ENCODE assay signal across 12 cellular contexts in genomic region chr5:171365351-171365750, GRCh38. TPM values are rescaled to one million over a fixed set of nuclear protein-coding genes. Genes with fewer than 3 reads are reported as not detected.
DNase-seq lines count a peak whose midpoint lies in the region; TF ChIP-seq lines count a peak whose summit lies in the region.
"Had no signal": no experiment of that assay in that cellular context is flagged by ENCODE, and none has a peak within 500 bp of the region (broad histone marks: within the 10 kb centered on the region; RNA-seq: fewer than 3 reads in every experiment).

No MANE protein-coding gene starts in this region.

- in situ Hi-C loops in G401 (cut with HindIII; ENCODE audit: low sequenced_read_pairs): no loop called here

- DNase-seq in G401 (ENCODE audit: low spot score) (peak; percentile 15), HuH-7 (ENCODE audit: low spot score) (peak; percentile 47), adipocyte (ENCODE audit: low read depth) (peak; percentile 24), lung microvascular endothelial cell (ENCODE audit: low read depth in 2 of 2) (peak; percentile 28 to 36), SHP77 (lab: John Stamatoyannopoulos, UW) (no peak), colonic mucosa (no peak), LoVo (ENCODE audit: low spot score) (no peak), NCI-H1930 (lab: John Stamatoyannopoulos, UW) (no peak)
- DNase-seq: activated gamma-delta T cell treated with Interleukin-2 at 50 U/mL for 16 hours, lower lobe of right lung, NCI-H2081 treated with DMSO at 0.1 percent for 48 hours, T-helper 17 cell had no signal

- H3K4me1 ChIP-seq in adipocyte (ENCODE audit: control insufficient read depth, insufficient read depth, low read length) (no peaks in the 10 kb centered on the region), colonic mucosa (no peaks in the 10 kb centered on the region)
- H3K4me1 ChIP-seq: lower lobe of right lung had no signal

- H3K4me3 ChIP-seq in adipocyte (ENCODE audit: low read length) (no peak overlapping the region), colonic mucosa (no peak overlapping the region)
- H3K4me3 ChIP-seq: lower lobe of right lung had no signal

- intact Hi-C loops in colonic mucosa (cut with DNase I): no loop called here

- H3K9ac ChIP-seq in adipocyte (ENCODE audit: low read length): no peak overlapping the region
- H3K9ac ChIP-seq in colonic mucosa (ENCODE audit: low read depth in 2 of 2, low read length in 2 of 2): no peak overlapping the region

- H3K36me3 ChIP-seq in adipocyte (ENCODE audit: control insufficient read depth, insufficient read depth, low read length, severe bottlenecking) (no peaks in the 10 kb centered on the region), colonic mucosa (no peaks in the 10 kb centered on the region)
- H3K36me3 ChIP-seq: lower lobe of right lung had no signal

- H3K27ac ChIP-seq in colonic mucosa: no peak overlapping the region
- H3K27ac ChIP-seq: lower lobe of right lung had no signal

- peaks cover 18% of the 10 kb centered on the region for H3K27me3 ChIP-seq in adipocyte (replicated peaks; ENCODE audit: control insufficient read depth, insufficient read depth, low read length)
- H3K27me3 ChIP-seq in colonic mucosa: no peaks in the 10 kb centered on the region

- H3K9me3 ChIP-seq in adipocyte (ENCODE audit: control insufficient read depth, low read length): no peaks in the 10 kb centered on the region
- H3K9me3 ChIP-seq in colonic mucosa: no peaks in the 10 kb centered on the region
- H3K9me3 ChIP-seq: lower lobe of right lung had no signal

- no peak for TF ChIP-seq CTCF in colonic mucosa (IDR thresholded peaks at IDR 0.05)

RNA-seq across cellular contexts. Expression of gene NPM1, which starts 22.3 kb away (rescaled TPM):
- 2,570 and 3,194 TPM in 2 replicates for total RNA-seq in G401 (2014; rRNA removed; shearing (Covaris generic))
- 609 and 839 TPM in 2 replicates for total RNA-seq in lung microvascular endothelial cell
- 100 to 1,000 TPM; 558 to 996 TPM for total RNA-seq in colonic mucosa

RNA-seq across cellular contexts. Expression of gene FGF18, which starts 54.1 kb away (rescaled TPM):
- total RNA-seq in G401 (2014; rRNA removed; shearing (Covaris generic)): 1.5 and 2.4 TPM in 2 replicates
- not detected in 2 replicates for total RNA-seq in lung microvascular endothelial cell
- total RNA-seq in colonic mucosa: under 1 TPM in 1 of 2 donors, not detected in 1; 0.35 TPM

RNA-seq across cellular contexts. Expression of gene TLX3, which starts 56.3 kb away (rescaled TPM):
- total RNA-seq in G401 (2014; rRNA removed; shearing (Covaris generic)): not detected in 2 replicates
- total RNA-seq in lung microvascular endothelial cell: not detected in 2 replicates
- total RNA-seq in colonic mucosa: not detected
- total RNA-seq: lower lobe of right lung, T-helper 17 cell had no signal

Comparison
In these comparisons a context has a peak if more than half of its experiments do, and no peak if none do; other contexts are left out.
1. DNase-seq: peak in G401 (single experiment), HuH-7 (single experiment), adipocyte (single experiment) and lung microvascular endothelial cell (2 of 2); none in SHP77 (0 of 2), colonic mucosa (single experiment), LoVo (single experiment) and NCI-H1930 (0 of 2).